In genomic region chr9:3787628-3788027, GRCh38 we compare ENCODE assay signal across 30 cellular contexts.
"Had no signal": no experiment of that assay in that cellular context is flagged by ENCODE, and none has a peak within 500 bp of the region (broad histone marks: within the 10 kb centered on the region; RNA-seq: fewer than 3 reads in every experiment).

No MANE protein-coding gene starts in this region.

- FAIRE-seq: colon, endometrium, endothelial cell of umbilical vein, frontal cortex had no signal

- H3K27ac Mint-ChIP-seq: dendritic cell treated with granulocyte-macrophage colony-stimulating factor and Interleukin-4, amounts not matched to agents 40 ng/mL and 50 ng/mL, for 4 days; effector memory CD8-positive, alpha-beta T cell; endodermal cell had no signal

- H3K4me1 ChIP-seq: colonic mucosa, esophagus muscularis mucosa, foreskin keratinocyte, gastrocnemius medialis, gastroesophageal sphincter, heart left ventricle, heart right ventricle had no signal

- H3K79me2 ChIP-seq: hepatocyte had no signal

- H3K27me3 ChIP-seq: colonic mucosa, dorsolateral prefrontal cortex, esophagus muscularis mucosa, esophagus squamous epithelium, foreskin keratinocyte, gastrocnemius medialis, gastroesophageal sphincter, heart left ventricle, heart right ventricle, hepatocyte had no signal

- H3K4me3 Mint-ChIP-seq: dendritic cell treated with granulocyte-macrophage colony-stimulating factor and Interleukin-4, amounts not matched to agents 40 ng/mL and 50 ng/mL, for 4 days; effector memory CD8-positive, alpha-beta T cell; endodermal cell had no signal

- DNase-seq: colonic mucosa; cortex of kidney; dermis blood vessel endothelial cell; dorsolateral prefrontal cortex; effector CD4-positive, alpha-beta T cell; effector CD8-positive, alpha-beta T cell; effector memory CD4-positive, alpha-beta T cell; effector memory CD8-positive, alpha-beta T cell; endodermal cell; erythroblast; esophagus squamous epithelium; foreskin fibroblast; foreskin keratinocyte; foreskin melanocyte; gastrocnemius medialis; glutamatergic neuron; head of caudate nucleus; heart left ventricle; heart right ventricle had no signal

- H3K9me3 Mint-ChIP-seq: effector memory CD8-positive, alpha-beta T cell had no signal

- H3K4me1 Mint-ChIP-seq: endodermal cell had no signal

- H3K27ac ChIP-seq: colonic mucosa, coronary artery, dorsolateral prefrontal cortex, epithelial cell of prostate, esophagus muscularis mucosa, esophagus squamous epithelium, foreskin keratinocyte, gastrocnemius medialis, gastroesophageal sphincter, heart left ventricle, heart right ventricle, hepatocyte had no signal

- H3K36me3 ChIP-seq: colonic mucosa, esophagus muscularis mucosa, esophagus squamous epithelium, gastrocnemius medialis, gastroesophageal sphincter, heart left ventricle, heart right ventricle had no signal

- ATAC-seq: effector memory CD8-positive, alpha-beta T cell; esophagus mucosa; foreskin keratinocyte; gastrocnemius medialis; gastroesophageal sphincter; heart left ventricle; heart right ventricle had no signal

- H3K27me3 Mint-ChIP-seq: dendritic cell treated with granulocyte-macrophage colony-stimulating factor and Interleukin-4, amounts not matched to agents 40 ng/mL and 50 ng/mL, for 4 days had no signal

- H3K4me3 ChIP-seq: colonic mucosa, coronary artery, dorsolateral prefrontal cortex, esophagus muscularis mucosa, esophagus squamous epithelium, gastrocnemius medialis, gastroesophageal sphincter, heart left ventricle, heart right ventricle, hepatocyte had no signal

- H2AFZ ChIP-seq: hepatocyte had no signal

- H3K9me3 ChIP-seq: colonic mucosa, gastrocnemius medialis had no signal

- H3K4me2 ChIP-seq: hepatocyte had no signal
